ENCODE assay signal across 8 cellular contexts in genomic region chr12:53727310-53728041, GRCh38. TPM values are rescaled to one million over a fixed set of nuclear protein-coding genes. Genes with fewer than 3 reads are reported as not detected.
DNase-seq lines count a peak whose midpoint lies in the region; ATAC-seq, FAIRE-seq and TF ChIP-seq lines count a peak whose summit lies in the region.

A gene with protein sequence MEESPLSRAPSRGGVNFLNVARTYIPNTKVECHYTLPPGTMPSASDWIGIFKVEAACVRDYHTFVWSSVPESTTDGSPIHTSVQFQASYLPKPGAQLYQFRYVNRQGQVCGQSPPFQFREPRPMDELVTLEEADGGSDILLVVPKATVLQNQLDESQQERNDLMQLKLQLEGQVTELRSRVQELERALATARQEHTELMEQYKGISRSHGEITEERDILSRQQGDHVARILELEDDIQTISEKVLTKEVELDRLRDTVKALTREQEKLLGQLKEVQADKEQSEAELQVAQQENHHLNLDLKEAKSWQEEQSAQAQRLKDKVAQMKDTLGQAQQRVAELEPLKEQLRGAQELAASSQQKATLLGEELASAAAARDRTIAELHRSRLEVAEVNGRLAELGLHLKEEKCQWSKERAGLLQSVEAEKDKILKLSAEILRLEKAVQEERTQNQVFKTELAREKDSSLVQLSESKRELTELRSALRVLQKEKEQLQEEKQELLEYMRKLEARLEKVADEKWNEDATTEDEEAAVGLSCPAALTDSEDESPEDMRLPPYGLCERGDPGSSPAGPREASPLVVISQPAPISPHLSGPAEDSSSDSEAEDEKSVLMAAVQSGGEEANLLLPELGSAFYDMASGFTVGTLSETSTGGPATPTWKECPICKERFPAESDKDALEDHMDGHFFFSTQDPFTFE (minus strand): TSS chr12:53727452. CDS start chr12:53725242, 2,210 bp downstream.

- H3K9ac ChIP-seq in IMR-90 (ENCODE audit: low read depth, low read length) (peak within 1 kb of the TSS; percentile 93), endothelial cell of umbilical vein (replicated peaks; ENCODE audit: extremely low read depth, insufficient read depth, low read length) (peak within 1 kb of the TSS; percentile 61)

- no peak for TF ChIP-seq CTCF in IMR-90 (conservative IDR thresholded peaks at IDR 0.05; ENCODE audit: low read depth, low read length)
- TF ChIP-seq CTCF in endothelial cell of umbilical vein (IDR thresholded peaks at IDR 0.05; ENCODE audit: extremely low read depth in 1 of 2, insufficient read depth in 1 of 2, low read depth in 1 of 2, low read length in 2 of 2), result no peak

- H3K4me1 ChIP-seq in IMR-90 (ENCODE audit: control insufficient read depth, insufficient read depth, low read length) (peaks cover 14% of the 10 kb centered on the region), endothelial cell of umbilical vein (ENCODE audit: control insufficient read depth, extremely low read depth, insufficient read depth, low read length) (peaks cover 14% of the 10 kb centered on the region)

- CTCF ChIA-PET in IMR-90 (lab: Yijun Ruan, JAX) (interaction anchor here (1.4 to 2.2 kb wide), 2 partner anchors 16 to 19 kb away, joined by 9 to 10 read pairs; no protein-coding TSS in a partner anchor), endothelial cell of umbilical vein (lab: Charles Lee) (interaction anchor here (0.6 to 4.8 kb wide), 9 partner anchors 13 to 52 kb away, joined by 3 to 34 read pairs (median 3); partner anchors contain the start of gene ATP5MC2)

- no peaks in the 10 kb centered on the region; the same call in 1 of the 2 replicates for H4K20me1 ChIP-seq in IMR-90 (ENCODE audit: insufficient read depth, low read length)
- no peaks in the 10 kb centered on the region for H4K20me1 ChIP-seq in endothelial cell of umbilical vein (replicated peaks; ENCODE audit: control insufficient read depth, extremely low read depth, insufficient read depth, low read length)

- peaks cover 15% of the 10 kb centered on the region for H3K36me3 ChIP-seq in IMR-90 (ENCODE audit: control insufficient read depth, insufficient read depth, low read length)
- peaks cover 0 to 17% of the 10 kb centered on the region in 2 experiments for H3K36me3 ChIP-seq in endothelial cell of umbilical vein (ENCODE audit: control insufficient read depth in 2 of 2, extremely low read depth in 1 of 2, insufficient read depth in 2 of 2, low read length in 2 of 2)

- 0% methylated on average over 5 of the region's 38 CpGs; no CpG with 5 or more reads in 1 of the 2 experiments for WGBS in IMR-90 (ENCODE audit: extremely low coverage in 2 of 2, insufficient read length in 1 of 2), 2 experiments

- peak within 1 kb of the TSS; percentile 95 to 100 for H4K8ac ChIP-seq in IMR-90 (ENCODE audit: low read depth in 2 of 2, low read length in 2 of 2)

- FAIRE-seq in endothelial cell of umbilical vein (lab: Jason Lieb, UNC), result peak; percentile 100

- peaks cover 10 to 24% of the 10 kb centered on the region in 2 experiments for H3K79me1 ChIP-seq in IMR-90 (ENCODE audit: low read depth in 1 of 2, low read length in 2 of 2)

- H3K27ac ChIP-seq in IMR-90 (ENCODE audit: insufficient read depth, low read length) (peak within 1 kb of the TSS; percentile 88), endothelial cell of umbilical vein (ENCODE audit: insufficient read depth, low read depth, low read length) (peak within 1 kb of the TSS; percentile 4)

- H3K56ac ChIP-seq in IMR-90 (ENCODE audit: extremely low read depth, insufficient read depth, low read length), result peak within 1 kb of the TSS; percentile 74

- peak within 1 kb of the TSS; percentile 95 for H3K18ac ChIP-seq in IMR-90 (ENCODE audit: low read depth, low read length)

- ATAC-seq in GM21528 (IDR thresholded peaks at IDR 0.05; ENCODE audit: low FRiP score, unreplicated experiment), result peak; percentile 98
- ATAC-seq in IMR-90 (ENCODE audit: low read depth), result peak; percentile 99

- peak within 1 kb of the TSS; percentile 99 for H3K14ac ChIP-seq in IMR-90 (replicated peaks; ENCODE audit: low read depth, low read length)

- peak within 1 kb of the TSS; percentile 60; the same call in 1 of the 2 replicates for H2BK20ac ChIP-seq in IMR-90 (ENCODE audit: low read depth, low read length)

- peak within 1 kb of the TSS; percentile 95 for H2AK9ac ChIP-seq in IMR-90 (replicated peaks; ENCODE audit: low read depth, low read length, poor library complexity)

- POLR2A ChIA-PET in IMR-90 (lab: Charles Lee; ENCODE audit: unreplicated experiment), result no interaction called here
- POLR2A ChIA-PET in endothelial cell of umbilical vein (lab: Charles Lee), result no interaction called here

- peak within 1 kb of the TSS; percentile 99 for H4K5ac ChIP-seq in IMR-90 (ENCODE audit: low read depth, low read length)

- peak within 1 kb of the TSS; percentile 97 for H2AFZ ChIP-seq in IMR-90 (replicated peaks; ENCODE audit: low read length, poor library complexity)
- H2AFZ ChIP-seq in endothelial cell of umbilical vein (ENCODE audit: low read depth, low read length), result peak within 1 kb of the TSS; percentile 86

- dilution Hi-C loops in IMR-90 (cut with HindIII; ENCODE audit: low sequenced_read_pairs, unreplicated experiment), result no loop called here
- dilution Hi-C loops in endothelial cell of umbilical vein (cut with MboI; ENCODE audit: extremely low pct_ligation_motif_present, low sequenced_read_pairs), result no loop called here

- peak; percentile 98 for DNase-seq in DMS 273 (lab: John Stamatoyannopoulos, UW; ENCODE audit: unreplicated experiment)
- peak; percentile 97 for DNase-seq in IMR-90
- DNase-seq in OCI-M1 (lab: John Stamatoyannopoulos, UW), result peak; percentile 98
- DNase-seq in activated T-cell treated with anti-CD3 and anti-CD28 coated beads for 24 hours (ENCODE audit: low read depth), result peak; percentile 96
- peak; percentile 100 for DNase-seq in endothelial cell of umbilical vein (ENCODE audit: low read depth, low spot score)
- DNase-seq in midbrain (lab: John Stamatoyannopoulos, UW), result peak; percentile 99
- DNase-seq in stimulated activated CD8-positive, alpha-beta memory T cell treated with anti-CD3 and anti-CD28 coated beads, Interleukin-2, amount 100 ng/mL, for 1 hour (ENCODE audit: low read depth in 2 of 2), result peak; percentile 91 to 92

- H3K4me2 ChIP-seq in IMR-90 (ENCODE audit: low read depth, low read length), result peak within 1 kb of the TSS; percentile 97
- peak within 1 kb of the TSS; percentile 79 for H3K4me2 ChIP-seq in endothelial cell of umbilical vein (ENCODE audit: insufficient read depth, low read length)

- TF ChIP-seq POLR2A in IMR-90 (IDR thresholded peaks at IDR 0.05; ENCODE audit: low read depth, low read length) (no peak; the same call in 1 of the 2 replicates), endothelial cell of umbilical vein (IDR thresholded peaks at IDR 0.05; ENCODE audit: low read depth, low read length) (peak; percentile 73)

- H2BK15ac ChIP-seq in IMR-90 (ENCODE audit: low read depth, low read length), result peak within 1 kb of the TSS; percentile 90; the same call in 1 of the 3 replicates

- peaks cover 6% of the 10 kb centered on the region for H3K9me1 ChIP-seq in IMR-90 (ENCODE audit: insufficient read depth, low read length)
- H3K9me1 ChIP-seq in endothelial cell of umbilical vein (replicated peaks; ENCODE audit: control insufficient read depth, extremely low read depth, insufficient read depth, low read length), result no peaks in the 10 kb centered on the region

- peak within 1 kb of the TSS; percentile 82; the same call in 1 of the 2 replicates for H2AK5ac ChIP-seq in IMR-90 (ENCODE audit: low read depth, low read length)

- H2BK5ac ChIP-seq in IMR-90 (ENCODE audit: low read depth, low read length, poor library complexity, severe bottlenecking), result peak within 1 kb of the TSS; percentile 95

- H2BK120ac ChIP-seq in IMR-90 (ENCODE audit: low read depth, low read length), result peak within 1 kb of the TSS; percentile 78; the same call in 1 of the 2 replicates

- no peaks in the 10 kb centered on the region for H3K9me3 ChIP-seq in IMR-90 (ENCODE audit: control insufficient read depth, insufficient read depth, low read length)
- no peaks in the 10 kb centered on the region for H3K9me3 ChIP-seq in endothelial cell of umbilical vein (replicated peaks; ENCODE audit: control insufficient read depth, insufficient read depth, low read length)

- no peak for TF ChIP-seq RAD21 in IMR-90 (IDR thresholded peaks at IDR 0.05; ENCODE audit: low read length)

- no peaks in the 10 kb centered on the region for H3K79me2 ChIP-seq in endothelial cell of umbilical vein (ENCODE audit: control insufficient read depth, insufficient read depth, low read length)

- BruUV-seq in IMR-90 (replicated peaks; lab: Mats Ljungman, UMichigan) (no TSS peak), endothelial cell of umbilical vein (replicated peaks; lab: Mats Ljungman, UMichigan) (no TSS peak)

- peak within 1 kb of the TSS; percentile 97 for H4K91ac ChIP-seq in IMR-90 (ENCODE audit: insufficient read depth, low read depth, low read length)

- H3K4me3 ChIP-seq in IMR-90 (ENCODE audit: insufficient read depth, low read depth, low read length), result peak within 1 kb of the TSS; percentile 77
- H3K4me3 ChIP-seq in endothelial cell of umbilical vein (replicated peaks in 1 of 3; ENCODE audit: insufficient read depth in 1 of 3, low read depth in 1 of 3, low read length in 3 of 3), result peak within 1 kb of the TSS; percentile 44 to 85 (median 56)

- H3K27me3 ChIP-seq in IMR-90 (ENCODE audit: control insufficient read depth, insufficient read depth, low read length) (peaks cover 1% of the 10 kb centered on the region; the same call in 1 of the 2 replicates), endothelial cell of umbilical vein (ENCODE audit: control insufficient read depth in 2 of 2, insufficient read depth in 2 of 2, low read length in 2 of 2) (peaks cover 4 to 8% of the 10 kb centered on the region in 2 experiments)

- intact Hi-C loops in IMR-90 (cut with micrococcal nuclease) (loop anchor here (5.0 kb wide), 1 partner anchor 50 kb away; the partner anchor contains the start of gene ATP5MC2), endothelial cell of umbilical vein (cut with micrococcal nuclease) (loop anchor here (2.0 kb wide), 1 partner anchor 19 kb away; no protein-coding TSS in a partner anchor)

- peak within 1 kb of the TSS; percentile 98 for H3K4ac ChIP-seq in IMR-90 (ENCODE audit: low read depth, low read length)

- peak within 1 kb of the TSS; percentile 96 for H3K23ac ChIP-seq in IMR-90 (ENCODE audit: low read depth, low read length)

- in situ Hi-C loops in IMR-90 (cut with MboI; ENCODE audit: low sequenced_read_pairs), result no loop called here

RNA-seq across cellular contexts. Expression of the gene that starts here (rescaled TPM):
- total RNA-seq in IMR-90 (2012; rRNA removed) (100.0 and 169 TPM in 2 replicates), endothelial cell of umbilical vein (61.8 and 70.9 TPM in 2 replicates)
- polyA plus RNA-seq in IMR-90 (2012; rRNA removed) (110 and 156 TPM in 2 replicates), endothelial cell of umbilical vein (135 and 146 TPM in 2 replicates)
- polyA plus RNA-seq in IMR-90 (2012; cell fraction: cytosol; rRNA removed), result 66.6 and 103 TPM in 2 replicates
- 596 and 737 TPM in 2 replicates for polyA plus RNA-seq in IMR-90 (2012; cell fraction: nucleus; rRNA removed; ENCODE audit: low replicate concordance)
- polyA plus RNA-seq in endothelial cell of umbilical vein (2011; cell fraction: cytosol; rRNA removed), result 59.0 and 74.5 TPM in 2 replicates
- 435 and 521 TPM in 2 replicates for polyA plus RNA-seq in endothelial cell of umbilical vein (2011; cell fraction: nucleus; rRNA removed)
- polyA plus RNA-seq in endothelial cell of umbilical vein (2012), result 63.7 and 64.1 TPM in 2 replicates
- 102 and 136 TPM in 2 replicates for polyA minus RNA-seq in endothelial cell of umbilical vein
- 8.0 TPM for polyA minus RNA-seq in endothelial cell of umbilical vein (2011; cell fraction: cytosol; rRNA and poly(A)+ RNA removed)
- polyA minus RNA-seq in endothelial cell of umbilical vein (2011; cell fraction: nucleus; rRNA and poly(A)+ RNA removed), result 79.0 and 96.8 TPM in 2 replicates

Comparison
In these comparisons a context has a peak if more than half of its experiments do, and no peak if none do; other contexts are left out.
1. Peak in every context shown above with its lines: DNase-seq, ATAC-seq, H3K4me3 ChIP-seq and H3K27ac ChIP-seq.